ENCODE assay signal across 18 cellular contexts in the genomic region with DNA sequence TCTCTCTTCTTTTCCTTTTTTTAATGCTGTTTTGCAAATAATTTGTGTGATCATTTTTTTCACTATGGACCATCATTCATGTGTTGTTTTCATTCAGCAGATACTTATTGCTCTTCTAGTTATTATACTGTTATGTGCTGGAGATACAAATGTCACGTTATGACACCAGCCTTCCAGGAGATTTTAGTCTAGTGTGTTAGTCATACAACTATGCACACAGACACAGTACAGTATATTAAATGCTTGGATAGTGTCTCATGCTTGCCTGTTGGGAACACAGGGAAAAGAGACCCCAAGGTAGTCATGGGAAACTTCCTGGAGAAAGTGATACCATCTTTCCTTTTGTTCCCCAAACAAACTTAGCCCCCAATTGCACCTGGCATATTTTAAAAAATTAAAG.
DNase-seq lines count a peak whose midpoint lies in the region; ATAC-seq, FAIRE-seq and TF ChIP-seq lines count a peak whose summit lies in the region.
"Had no signal": no experiment of that assay in that cellular context is flagged by ENCODE, and none has a peak within 500 bp of the region (broad histone marks: within the 10 kb centered on the region; RNA-seq: fewer than 3 reads in every experiment).

No MANE protein-coding gene starts in this region.

- ATAC-seq in IMR-90 (ENCODE audit: low read depth) = peak; percentile 83
- peak; percentile 58 for ATAC-seq in foreskin keratinocyte
- ATAC-seq in GM18909 (IDR thresholded peaks at IDR 0.05; ENCODE audit: poor library complexity, unreplicated experiment) = no peak
- ATAC-seq: effector memory CD8-positive, alpha-beta T cell; HepG2; mucosa of descending colon had no signal

- H2AFZ ChIP-seq in IMR-90 (replicated peaks; ENCODE audit: low read length, poor library complexity) = no peak overlapping the region

- no peak overlapping the region for H2BK5ac ChIP-seq in IMR-90 (ENCODE audit: low read depth, low read length, poor library complexity, severe bottlenecking)

- no peak for TF ChIP-seq RAD21 in IMR-90 (IDR thresholded peaks at IDR 0.05; ENCODE audit: low read length)

- 0 out of 2 replicates have a peak, but pooled peaks cover 2% of the 10 kb centered on the region for H3K4me1 ChIP-seq in IMR-90 (ENCODE audit: control insufficient read depth, insufficient read depth, low read length)
- peaks cover 10% of the 10 kb centered on the region for H3K4me1 ChIP-seq in foreskin keratinocyte
- H3K4me1 ChIP-seq: A549, SJCRH30 had no signal

- no peak overlapping the region for H4K8ac ChIP-seq in IMR-90 (ENCODE audit: low read depth in 2 of 2, low read length in 2 of 2)

- no peak overlapping the region for H3K14ac ChIP-seq in IMR-90 (replicated peaks; ENCODE audit: low read depth, low read length)

- intact Hi-C loops in IMR-90 (cut with micrococcal nuclease) = loop anchor here (5.0 kb wide), 1 partner anchor 36 kb away; no protein-coding TSS in a partner anchor

- no peak for TF ChIP-seq POLR2A in IMR-90 (IDR thresholded peaks at IDR 0.05; ENCODE audit: low read depth, low read length)

- no peaks in the 10 kb centered on the region for H3K9me3 ChIP-seq in IMR-90 (ENCODE audit: control insufficient read depth, insufficient read depth, low read length)
- H3K9me3 ChIP-seq: mucosa of descending colon, Peyer's patch, SJCRH30 had no signal

- no peak overlapping the region for H2AK5ac ChIP-seq in IMR-90 (ENCODE audit: low read depth, low read length)

- in situ Hi-C loops in IMR-90 (cut with MboI; ENCODE audit: low sequenced_read_pairs) = no loop called here

- H3K79me1 ChIP-seq in IMR-90 (ENCODE audit: low read depth in 1 of 2, low read length in 2 of 2) = peaks cover 3 to 4% of the 10 kb centered on the region in 2 experiments; a peak in 2 of 4 replicates

- no peak overlapping the region for H3K27ac ChIP-seq in IMR-90 (ENCODE audit: insufficient read depth, low read length)
- H3K27ac ChIP-seq in foreskin keratinocyte = no peak overlapping the region
- H3K27ac ChIP-seq: A549, Peyer's patch, SJCRH30 had no signal

- no peaks in the 10 kb centered on the region for H3K9me1 ChIP-seq in IMR-90 (ENCODE audit: insufficient read depth, low read length)

- H3K56ac ChIP-seq in IMR-90 (ENCODE audit: extremely low read depth, insufficient read depth, low read length) = no peak overlapping the region

- no peaks in the 10 kb centered on the region for H4K20me1 ChIP-seq in IMR-90 (ENCODE audit: insufficient read depth, low read length)

- H2BK15ac ChIP-seq in IMR-90 (ENCODE audit: low read depth, low read length) = no peak overlapping the region

- no peak overlapping the region for H2BK20ac ChIP-seq in IMR-90 (ENCODE audit: low read depth, low read length)

- FAIRE-seq in bronchial epithelial cell (lab: Jason Lieb, UNC) = no peak
- FAIRE-seq: A549, HepG2 had no signal

- no peak overlapping the region for H3K9ac ChIP-seq in IMR-90 (ENCODE audit: low read depth, low read length)

- dilution Hi-C loops in IMR-90 (cut with HindIII; ENCODE audit: low sequenced_read_pairs, unreplicated experiment) = no loop called here

- no CpG with 5 or more reads among the region's 1 CpG for WGBS in IMR-90 (ENCODE audit: extremely low coverage in 2 of 2, insufficient read length in 1 of 2), 2 experiments

- POLR2A ChIA-PET in IMR-90 (lab: Charles Lee; ENCODE audit: unreplicated experiment) = no interaction called here

- no peak for TF ChIP-seq CTCF in AG10803 (conservative IDR thresholded peaks at IDR 0.05; ENCODE audit: low read length)
- no peak for TF ChIP-seq CTCF in IMR-90 (conservative IDR thresholded peaks at IDR 0.05; ENCODE audit: low read depth, low read length)
- no peak for TF ChIP-seq CTCF in bronchial epithelial cell (IDR thresholded peaks at IDR 0.05; ENCODE audit: insufficient read depth, low read length, severe bottlenecking)
- no peak for TF ChIP-seq CTCF in foreskin keratinocyte (conservative IDR thresholded peaks at IDR 0.05)
- TF ChIP-seq CTCF in GM20000 (IDR thresholded peaks at IDR 0.05; ENCODE audit: extremely low read depth, missing control alignments) = no peak

- H2AK9ac ChIP-seq in IMR-90 (replicated peaks; ENCODE audit: low read depth, low read length, poor library complexity) = no peak overlapping the region

- H4K5ac ChIP-seq in IMR-90 (ENCODE audit: low read depth, low read length) = no peak overlapping the region

- H3K4me3 ChIP-seq in AG10803 (ENCODE audit: low read length) (no peak overlapping the region), IMR-90 (ENCODE audit: insufficient read depth, low read depth, low read length) (no peak overlapping the region), bronchial epithelial cell (ENCODE audit: low read depth, low read length) (no peak overlapping the region)
- H3K4me3 ChIP-seq: A549, mucosa of descending colon, Peyer's patch, SJCRH30 had no signal

- H3K27me3 ChIP-seq in IMR-90 (ENCODE audit: control insufficient read depth, insufficient read depth, low read length) (no peaks in the 10 kb centered on the region), bronchial epithelial cell (ENCODE audit: control insufficient read depth, insufficient read depth, low read length) (no peaks in the 10 kb centered on the region), foreskin keratinocyte (no peaks in the 10 kb centered on the region)
- H3K27me3 ChIP-seq: Peyer's patch, SJCRH30 had no signal

- H3K4ac ChIP-seq in IMR-90 (ENCODE audit: low read depth, low read length) = no peak overlapping the region

- H3K23ac ChIP-seq in IMR-90 (ENCODE audit: low read depth, low read length) = no peak overlapping the region

- no peak overlapping the region for H4K91ac ChIP-seq in IMR-90 (ENCODE audit: insufficient read depth, low read depth, low read length)

- BruUV-seq in IMR-90 (replicated peaks; lab: Mats Ljungman, UMichigan) = no TSS peak

- no peak overlapping the region for H2BK120ac ChIP-seq in IMR-90 (ENCODE audit: low read depth, low read length)

- DNase-seq in AG10803 (ENCODE audit: low read depth) (peak; percentile 18), IMR-90 (peak; percentile 68), bronchial epithelial cell (ENCODE audit: low read depth) (peak; percentile 29), foreskin keratinocyte (peak in 1 of 2 donors; percentile 34), NOMO-1 (lab: John Stamatoyannopoulos, UW; ENCODE audit: unreplicated experiment in 2 of 2) (no peak), GM20000 (ENCODE audit: low spot score) (no peak)
- DNase-seq in activated CD8-positive, alpha-beta memory T cell treated with anti-CD3 and anti-CD28 coated beads, Interleukin-2, amount 50 U/mL, for 4 hours = no peak
- DNase-seq: activated naive CD4-positive, alpha-beta T cell treated with anti-CD3 and anti-CD28 coated beads for 36 hours; activated T-cell treated with anti-CD3 and anti-CD28 coated beads, Interleukin-2, amount 50 U/mL, for 48 hours; aorta; effector memory CD8-positive, alpha-beta T cell; immature natural killer cell; mucosa of descending colon; Peyer's patch; SJCRH30 had no signal

- no peak overlapping the region for H3K4me2 ChIP-seq in IMR-90 (ENCODE audit: low read depth, low read length)
- H3K4me2 ChIP-seq: A549 had no signal

- H3K18ac ChIP-seq in IMR-90 (ENCODE audit: low read depth, low read length) = no peak overlapping the region

- no peaks in the 10 kb centered on the region for H3K36me3 ChIP-seq in IMR-90 (ENCODE audit: control insufficient read depth, insufficient read depth, low read length)
- no peaks in the 10 kb centered on the region for H3K36me3 ChIP-seq in bronchial epithelial cell (ENCODE audit: control insufficient read depth, insufficient read depth, low read length)
- H3K36me3 ChIP-seq: Peyer's patch, SJCRH30 had no signal

- CTCF ChIA-PET in IMR-90 (lab: Yijun Ruan, JAX) = no interaction called here

TF ChIP-seq in IMR-90, 13 proteins besides CTCF, POLR2A, EP300 and RAD21:
- TF ChIP-seq FOS (IDR thresholded peaks at IDR 0.05; ENCODE audit: low read depth, low read length) = 0 out of 2 replicates have a peak, but pooled peaks have one; percentile 11
- TF ChIP-seq BHLHE40 (IDR thresholded peaks at IDR 0.05; ENCODE audit: low read depth, low read length) = no peak
- no peak for TF ChIP-seq CHD1 (IDR thresholded peaks at IDR 0.05; ENCODE audit: low read depth, low read length)
- TF ChIP-seq MXI1 (IDR thresholded peaks at IDR 0.05; ENCODE audit: borderline replicate concordance, low read depth, low read length) = no peak
- no peak for TF ChIP-seq RFX5 (IDR thresholded peaks at IDR 0.05; ENCODE audit: low read depth, low read length)

Comparison
In these comparisons a context has a peak if more than half of its experiments do, and no peak if none do; other contexts are left out.
1. DNase-seq: peak in AG10803 (single experiment), IMR-90 (single experiment) and bronchial epithelial cell (single experiment); none in activated CD8-positive, alpha-beta memory T cell treated with anti-CD3 and anti-CD28 coated beads, Interleukin-2, amount 50 U/mL, for 4 hours (single experiment), NOMO-1 (0 of 2) and GM20000 (single experiment).